ENCODE assay signal across 20 cellular contexts in genomic region chr16:89007371-89008249, GRCh38. TPM values are rescaled to one million over a fixed set of nuclear protein-coding genes. Genes with fewer than 3 reads are reported as not detected.
DNase-seq lines count a peak whose midpoint lies in the region; ATAC-seq, FAIRE-seq and TF ChIP-seq lines count a peak whose summit lies in the region.
"Had no signal": no experiment of that assay in that cellular context is flagged by ENCODE, and none has a peak within 500 bp of the region (broad histone marks: within the 10 kb centered on the region; RNA-seq: fewer than 3 reads in every experiment).

No MANE protein-coding gene starts in this region.

- H3K27me3 ChIP-seq in H1 (replicated peaks in 1 of 4; ENCODE audit: control insufficient read depth in 3 of 4, extremely low read depth in 1 of 4, insufficient read depth in 3 of 4, low read length in 3 of 4) (no peaks in the 10 kb centered on the region; a peak in 1 of 7 replicates), osteoblast (ENCODE audit: insufficient read depth, low read length) (peaks cover 10% of the 10 kb centered on the region), PC-9 (ENCODE audit: insufficient read depth, low read depth) (peaks cover 31% of the 10 kb centered on the region)

- H2BK12ac ChIP-seq in H1 (ENCODE audit: low read depth, low read length) = no peak overlapping the region

- TF ChIP-seq EP300 in H1 (IDR thresholded peaks at IDR 0.05; ENCODE audit: borderline replicate concordance in 1 of 2, low read depth in 2 of 2, low read length in 2 of 2) = no peak

- H2BK120ac ChIP-seq in H1 (replicated peaks; ENCODE audit: low read depth, low read length) = no peak overlapping the region

- no peak overlapping the region for H3K56ac ChIP-seq in H1 (replicated peaks; ENCODE audit: insufficient read length, low read depth, low read length)

- no peak overlapping the region for H3K9ac ChIP-seq in H1 (replicated peaks in 1 of 4; ENCODE audit: extremely low read depth in 1 of 4, low read depth in 3 of 4, low read length in 3 of 4)

- POLR2A ChIA-PET in H1 (lab: Charles Lee; ENCODE audit: partially characterized antibody) = interaction anchor here (1.5 kb wide), 1 partner anchor 15 kb away, joined by 4 read pairs; no protein-coding TSS in a partner anchor
- POLR2A ChIA-PET in PC-9 (lab: Charles Lee; ENCODE audit: unreplicated experiment) = no interaction called here

- H3K4me2 ChIP-seq in H1 (ENCODE audit: insufficient read depth in 1 of 2, low read depth in 2 of 2, low read length in 2 of 2) = no peak overlapping the region
- H3K4me2 ChIP-seq in osteoblast (ENCODE audit: insufficient read depth, low read length) = no peak overlapping the region
- H3K4me2 ChIP-seq in PC-9 = no peak overlapping the region

- H3K79me2 ChIP-seq in H1 (ENCODE audit: control insufficient read depth in 1 of 2, insufficient read depth in 2 of 2, low read length in 2 of 2) (no peaks in the 10 kb centered on the region), osteoblast (ENCODE audit: insufficient read depth, low read length) (no peaks in the 10 kb centered on the region), PC-9 (ENCODE audit: low read depth) (no peaks in the 10 kb centered on the region)

- H3K23ac ChIP-seq in H1 (ENCODE audit: insufficient read length) = no peak overlapping the region

- no peaks in the 10 kb centered on the region for H3K79me1 ChIP-seq in H1 (ENCODE audit: low read depth, low read length)

- no peak overlapping the region for H3K27ac Mint-ChIP-seq in natural killer cell treated with Interleukin-12 subunit alpha and Interleukin-12 subunit beta and Interleukin-15 and Interleukin-18, amount 100 ng/mL, for 72 hours
- H3K27ac Mint-ChIP-seq in natural killer cell = no peak overlapping the region
- H3K27ac Mint-ChIP-seq in activated CD8-positive, alpha-beta memory T cell treated with anti-CD3 and anti-CD28 coated beads, Interleukin-2, amount 10 ng/mL, durations not matched to agents 7 days and 5 days = no peak overlapping the region
- H3K27ac Mint-ChIP-seq: HFFc6 had no signal

- WGBS in H1 (ENCODE audit: extremely low coverage in 1 of 2, insufficient coverage in 1 of 2, insufficient read length in 1 of 2, insufficient replicate concordance in 2 of 2, low coverage in 1 of 2, low lambda C conversion rate in 2 of 2, missing lambda C conversion rate in 1 of 2), 2 experiments = 60% methylated on average over 9 of the region's 9 CpGs; no CpG with 5 or more reads in 1 of the 2 experiments

- H3K4me1 ChIP-seq in H1 (replicated peaks in 1 of 4; ENCODE audit: control insufficient read depth in 3 of 4, insufficient read depth in 4 of 4, low read length in 3 of 4) (peaks cover 0 to 2% (median 0%) of the 10 kb centered on the region in 4 experiments; a peak in 1 of 7 replicates), osteoblast (ENCODE audit: insufficient read depth, low read length) (no peaks in the 10 kb centered on the region), PC-9 (replicated peaks; ENCODE audit: insufficient read depth) (no peaks in the 10 kb centered on the region)

- ATAC-seq in natural killer cell treated with Interleukin-12 subunit alpha and Interleukin-12 subunit beta and Interleukin-15 and Interleukin-18, amount 100 ng/mL, for 72 hours = no peak
- ATAC-seq in natural killer cell (no peak), HG02840 (IDR thresholded peaks at IDR 0.05; ENCODE audit: low FRiP score, unreplicated experiment) (no peak)
- no peak for ATAC-seq in activated CD8-positive, alpha-beta memory T cell treated with anti-CD3 and anti-CD28 coated beads, Interleukin-2, amount 10 ng/mL, durations not matched to agents 7 days and 5 days
- ATAC-seq: GM12878 had no signal

- BruUV-seq in PC-9 (replicated peaks; lab: Mats Ljungman, UMichigan) = no TSS peak

- H2AK5ac ChIP-seq in H1 (ENCODE audit: low read depth, low read length) = no peak overlapping the region

- H3K9me3 ChIP-seq in H1 (ENCODE audit: insufficient read depth in 2 of 2, low read depth in 1 of 2, low read length in 1 of 2) (no peaks in the 10 kb centered on the region), osteoblast (ENCODE audit: low read depth, low read length) (no peaks in the 10 kb centered on the region), PC-9 (ENCODE audit: insufficient read depth, low read depth) (no peaks in the 10 kb centered on the region)

- no peaks in the 10 kb centered on the region for H3K9me2 ChIP-seq in PC-9 (ENCODE audit: insufficient read depth)

- H3K23me2 ChIP-seq in H1 (ENCODE audit: low read depth, low read length) = peaks cover 15% of the 10 kb centered on the region; the same call in 1 of the 2 replicates

- H4K91ac ChIP-seq in H1 (replicated peaks; ENCODE audit: insufficient read length, low read length) = no peak overlapping the region

- CTCF ChIA-PET in H1 (lab: Charles Lee; ENCODE audit: partially characterized antibody) (interaction anchor here (1.0 kb wide), 1 partner anchor 19 kb away, joined by 3 read pairs; no protein-coding TSS in a partner anchor), PC-9 (lab: Charles Lee) (no interaction called here)
- CTCF ChIA-PET in activated CD8-positive, alpha-beta memory T cell treated with anti-CD3 and anti-CD28 coated beads, Interleukin-2, amount 10 ng/mL, durations not matched to agents 7 days and 5 days (lab: Charles Lee) = no interaction called here

- H4K20me1 ChIP-seq in H1 (replicated peaks in 1 of 2; ENCODE audit: control insufficient read depth in 1 of 2, insufficient read depth in 2 of 2, low read length in 2 of 2) (peaks cover 0 to 1% of the 10 kb centered on the region in 2 experiments), osteoblast (ENCODE audit: insufficient read depth, low read length) (no peaks in the 10 kb centered on the region), PC-9 (ENCODE audit: insufficient read depth) (no peaks in the 10 kb centered on the region)

- FAIRE-seq in H1 (lab: Jason Lieb, UNC) = no peak
- FAIRE-seq: GM12878, RCC 7860 had no signal

- H2BK5ac ChIP-seq in H1 (ENCODE audit: low read depth, low read length) = no peak overlapping the region

- intact Hi-C loops in natural killer cell (cut with micrococcal nuclease) (no loop called here), PC-9 (cut with micrococcal nuclease; ENCODE audit: unreplicated experiment) (no loop called here)

- H3K36me3 ChIP-seq in H1 (ENCODE audit: control insufficient read depth in 2 of 4, insufficient read depth in 4 of 4, low read length in 3 of 4) (no peaks in the 10 kb centered on the region), osteoblast (ENCODE audit: insufficient read depth, low read length) (no peaks in the 10 kb centered on the region), PC-9 (ENCODE audit: low read depth) (no peaks in the 10 kb centered on the region)

- TF ChIP-seq POLR2A in H1 (IDR thresholded peaks at IDR 0.05; ENCODE audit: control extremely low read depth in 1 of 2, low read depth in 2 of 2, low read length in 2 of 2) = no peak

- H3K4me3 ChIP-seq in H1 (ENCODE audit: extremely low read depth in 1 of 4, insufficient read depth in 2 of 4, low read depth in 3 of 4, low read length in 4 of 4) = no peak overlapping the region
- H3K4me3 ChIP-seq in osteoblast (ENCODE audit: insufficient read depth, low read length) = no peak overlapping the region
- no peak overlapping the region for H3K4me3 ChIP-seq in PC-9
- H3K4me3 ChIP-seq: GM12878 had no signal

- no peak overlapping the region for H3K4me3 Mint-ChIP-seq in natural killer cell treated with Interleukin-12 subunit alpha and Interleukin-12 subunit beta and Interleukin-15 and Interleukin-18, amount 100 ng/mL, for 72 hours
- H3K4me3 Mint-ChIP-seq in natural killer cell = no peak overlapping the region
- no peak overlapping the region for H3K4me3 Mint-ChIP-seq in activated CD8-positive, alpha-beta memory T cell treated with anti-CD3 and anti-CD28 coated beads, Interleukin-2, amount 10 ng/mL, durations not matched to agents 7 days and 5 days
- H3K4me3 Mint-ChIP-seq: HFFc6 had no signal

- peak; percentile 16 to 44; a peak in 3 of 4 replicates for TF ChIP-seq RAD21 in H1 (IDR thresholded peaks at IDR 0.05 in 1 of 2, conservative IDR thresholded peaks at IDR 0.05 in 1 of 2; ENCODE audit: low read depth in 2 of 2, low read length in 2 of 2)

- H2AFZ ChIP-seq in H1 (ENCODE audit: low read length) (no peak overlapping the region), osteoblast (ENCODE audit: low read length) (no peak overlapping the region), PC-9 (no peak overlapping the region)

- no peak overlapping the region for H4K5ac ChIP-seq in H1 (ENCODE audit: insufficient read length, low read depth, low read length)

- H3K27ac ChIP-seq in H1 (ENCODE audit: low read depth, low read length) (no peak overlapping the region), osteoblast (ENCODE audit: low read depth, low read length) (no peak overlapping the region), PC-9 (no peak overlapping the region)
- H3K27ac ChIP-seq: C4-2B had no signal

- peaks cover 10% of the 10 kb centered on the region for H3K9me3 Mint-ChIP-seq in natural killer cell treated with Interleukin-12 subunit alpha and Interleukin-12 subunit beta and Interleukin-15 and Interleukin-18, amount 100 ng/mL, for 72 hours
- peaks cover 0 to 4% of the 10 kb centered on the region in 2 donors for H3K9me3 Mint-ChIP-seq in natural killer cell
- no peaks in the 10 kb centered on the region for H3K9me3 Mint-ChIP-seq in activated CD8-positive, alpha-beta memory T cell treated with anti-CD3 and anti-CD28 coated beads, Interleukin-2, amount 10 ng/mL, durations not matched to agents 7 days and 5 days (ENCODE audit: low read depth)

- no peak overlapping the region for H2BK20ac ChIP-seq in H1 (ENCODE audit: low read length)

- H3K4ac ChIP-seq in H1 (replicated peaks; ENCODE audit: insufficient read length, low read depth, low read length) = no peak overlapping the region

- H3K36me3 Mint-ChIP-seq in natural killer cell treated with Interleukin-12 subunit alpha and Interleukin-12 subunit beta and Interleukin-15 and Interleukin-18, amount 100 ng/mL, for 72 hours = no peaks in the 10 kb centered on the region
- H3K36me3 Mint-ChIP-seq in natural killer cell = no peaks in the 10 kb centered on the region
- no peaks in the 10 kb centered on the region for H3K36me3 Mint-ChIP-seq in activated CD8-positive, alpha-beta memory T cell treated with anti-CD3 and anti-CD28 coated beads, Interleukin-2, amount 10 ng/mL, durations not matched to agents 7 days and 5 days

- peaks cover 24 to 29% of the 10 kb centered on the region in 2 donors for H3K27me3 Mint-ChIP-seq in natural killer cell treated with Interleukin-12 subunit alpha and Interleukin-12 subunit beta and Interleukin-15 and Interleukin-18, amount 100 ng/mL, for 72 hours
- peaks cover 16 to 24% of the 10 kb centered on the region in 2 donors for H3K27me3 Mint-ChIP-seq in natural killer cell (ENCODE audit: low read depth in 2 of 2)
- peaks cover 19% of the 10 kb centered on the region for H3K27me3 Mint-ChIP-seq in activated CD8-positive, alpha-beta memory T cell treated with anti-CD3 and anti-CD28 coated beads, Interleukin-2, amount 10 ng/mL, durations not matched to agents 7 days and 5 days

- no peaks in the 10 kb centered on the region for H3F3A ChIP-seq in PC-9 (ENCODE audit: insufficient read depth, low read depth)

- H2BK15ac ChIP-seq in H1 (ENCODE audit: low read length) = no peak overlapping the region

- peak; percentile 44 for DNase-seq in natural killer cell treated with Interleukin-12 subunit alpha and Interleukin-12 subunit beta and Interleukin-15 and Interleukin-18, amount 100 ng/mL, for 72 hours (ENCODE audit: low spot score)
- DNase-seq in natural killer cell = no peak
- DNase-seq in H1 (ENCODE audit: low read depth in 1 of 2, low spot score in 2 of 2) = no peak
- peak; percentile 58 for DNase-seq in osteoblast (ENCODE audit: insufficient read length, low spot score, missing footprints)
- DNase-seq in PC-9 = no peak
- DNase-seq in activated CD8-positive, alpha-beta memory T cell treated with anti-CD3 and anti-CD28 coated beads, Interleukin-2, amount 10 ng/mL, durations not matched to agents 7 days and 5 days = no peak
- DNase-seq: DMS 273 treated with DMSO at 0.1 percent for 48 hours, GDM1, GOT3, HFFc6, NCI-H1105 treated with DMSO at 0.1 percent for 48 hours, NCI-H1694 treated with DMSO at 0.1 percent for 48 hours, NCI-H226, NCI-H524 treated with DMSO at 0.1 percent for 48 hours, SIG-M5 had no signal

- peaks cover 4% of the 10 kb centered on the region in 2 donors for H3K4me1 Mint-ChIP-seq in natural killer cell treated with Interleukin-12 subunit alpha and Interleukin-12 subunit beta and Interleukin-15 and Interleukin-18, amount 100 ng/mL, for 72 hours (ENCODE audit: low read depth in 2 of 2)
- no peaks in the 10 kb centered on the region for H3K4me1 Mint-ChIP-seq in natural killer cell
- H3K4me1 Mint-ChIP-seq in activated CD8-positive, alpha-beta memory T cell treated with anti-CD3 and anti-CD28 coated beads, Interleukin-2, amount 10 ng/mL, durations not matched to agents 7 days and 5 days = no peaks in the 10 kb centered on the region

- H3K18ac ChIP-seq in H1 (ENCODE audit: extremely low read depth, low read length) = no peak overlapping the region

- no peak for TF ChIP-seq CTCF in natural killer cell (IDR thresholded peaks at IDR 0.05)
- TF ChIP-seq CTCF in H1 (IDR thresholded peaks at IDR 0.05; ENCODE audit: control extremely low read depth in 1 of 3, insufficient read depth in 1 of 3, low read depth in 1 of 3, low read length in 3 of 3) = peak in 1 of 3 experiments; percentile 18; a peak in 1 of 4 replicates
- TF ChIP-seq CTCF in osteoblast (IDR thresholded peaks at IDR 0.05; ENCODE audit: extremely low read depth, low read depth, low read length) = no peak
- TF ChIP-seq CTCF in PC-9 (conservative IDR thresholded peaks at IDR 0.05) = no peak

- H4K8ac ChIP-seq in H1 (ENCODE audit: extremely low read depth, insufficient read depth, low read length) = no peak overlapping the region

- no peak overlapping the region for H3K14ac ChIP-seq in H1 (ENCODE audit: insufficient read length)

RNA-seq across cellular contexts. Expression of gene CBFA2T3, which starts 30.6 kb away (rescaled TPM):
- 1 to 10 TPM; 2.3 to 2.9 TPM for total RNA-seq in natural killer cell treated with Interleukin-12 subunit alpha and Interleukin-12 subunit beta and Interleukin-15 and Interleukin-18, amount 100 ng/mL, for 72 hours
- total RNA-seq in natural killer cell = 1 to 10 TPM; 2.5 to 7.8 (median 4.2) TPM
- total RNA-seq in H1 (2021; fragmentation: NEBNext Ultra II Directional; extraction: Animal tissue kit (Norgen Biotek cat#: 25700)) = 1.3 and 2.7 TPM in 2 replicates
- 0.51 and 1.5 TPM in 2 replicates for polyA plus RNA-seq in H1 (2011; rRNA removed)
- polyA plus RNA-seq in H1 (2011; cell fraction: cytosol; rRNA removed) = 0.62 TPM
- polyA plus RNA-seq in H1 (2011; cell fraction: nucleus; rRNA removed) = 3.9 TPM
- 0.99 to 1.7 TPM (median 1.2 TPM) in 4 replicates for polyA plus RNA-seq in H1 (2012, experiment 1 of 2)
- 1.1 TPM for polyA plus RNA-seq in H1 (2012, experiment 2 of 2)
- 1.6 TPM for polyA plus RNA-seq in H1 (2013, experiment 1 of 2)
- 1.2 TPM for polyA plus RNA-seq in H1 (2013, experiment 2 of 2)
- 0.59 and 0.66 TPM in 2 replicates for polyA minus RNA-seq in H1 (2011; rRNA and poly(A)+ RNA removed)
- polyA minus RNA-seq in H1 (2011; cell fraction: cytosol; rRNA and poly(A)+ RNA removed) = 2.9 TPM
- polyA minus RNA-seq in H1 (2011; cell fraction: nucleus; rRNA and poly(A)+ RNA removed) = 2.1 TPM
- total RNA-seq in osteoblast = not detected in 2 replicates
- 0.88 and 1.0 TPM in 2 replicates for total RNA-seq in PC-9 (2021)
- under 1 TPM in 1 of 2 experiments, not detected in 1; 0.21 TPM for total RNA-seq in activated CD8-positive, alpha-beta memory T cell treated with anti-CD3 and anti-CD28 coated beads, Interleukin-2, amount 10 ng/mL, durations not matched to agents 7 days and 5 days
- total RNA-seq: HFFc6, HT1080 had no signal

Comparison
In these comparisons a context has a peak if more than half of its experiments do, and no peak if none do; other contexts are left out.
1. DNase-seq: peak in natural killer cell treated with Interleukin-12 subunit alpha and Interleukin-12 subunit beta and Interleukin-15 and Interleukin-18, amount 100 ng/mL, for 72 hours (single experiment) and osteoblast (single experiment); none in natural killer cell (single experiment), H1 (0 of 2), PC-9 (0 of 2) and activated CD8-positive, alpha-beta memory T cell treated with anti-CD3 and anti-CD28 coated beads, Interleukin-2, amount 10 ng/mL, durations not matched to agents 7 days and 5 days (single experiment).